Comparison of ENCODE assay signal across 1 cellular context in the genomic region with DNA sequence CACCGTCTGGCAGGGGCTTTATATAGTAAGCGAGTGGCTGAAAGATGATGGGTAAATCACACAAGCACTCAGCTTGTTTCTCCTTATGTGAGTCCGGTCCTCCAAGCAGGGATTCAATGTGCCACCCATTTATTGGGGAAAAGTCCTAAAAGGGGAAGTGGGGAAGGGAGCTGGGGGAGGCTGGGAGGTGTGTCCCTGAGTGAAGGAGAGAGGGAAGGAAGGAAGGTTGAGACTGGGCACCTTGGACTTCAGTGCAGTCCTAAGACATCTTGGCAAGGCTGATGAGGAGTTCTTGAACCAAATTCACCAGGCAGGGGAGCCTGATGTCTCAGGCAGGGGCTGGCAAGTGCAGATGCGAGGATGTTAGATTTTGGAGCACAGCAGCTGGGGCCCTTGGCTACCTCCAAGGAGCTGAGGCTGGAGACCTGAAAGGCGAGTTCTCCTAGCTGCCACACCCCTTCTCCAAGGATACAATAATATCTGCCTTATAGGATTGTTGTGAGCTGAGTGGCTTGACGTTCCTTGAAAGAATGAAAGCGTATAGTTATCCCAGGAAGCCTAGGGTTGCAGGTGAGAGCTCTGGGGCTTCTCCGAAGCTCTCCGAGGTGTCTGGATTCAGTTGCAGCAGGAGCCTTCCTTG.
TF ChIP-seq lines count a peak whose summit lies in the region.

No MANE protein-coding gene starts in this region.

TF ChIP-seq in GM23338, 12 proteins besides CTCF, POLR2A, EP300 and RAD21 (continued from another document):
- TF ChIP-seq, protein P1, sequence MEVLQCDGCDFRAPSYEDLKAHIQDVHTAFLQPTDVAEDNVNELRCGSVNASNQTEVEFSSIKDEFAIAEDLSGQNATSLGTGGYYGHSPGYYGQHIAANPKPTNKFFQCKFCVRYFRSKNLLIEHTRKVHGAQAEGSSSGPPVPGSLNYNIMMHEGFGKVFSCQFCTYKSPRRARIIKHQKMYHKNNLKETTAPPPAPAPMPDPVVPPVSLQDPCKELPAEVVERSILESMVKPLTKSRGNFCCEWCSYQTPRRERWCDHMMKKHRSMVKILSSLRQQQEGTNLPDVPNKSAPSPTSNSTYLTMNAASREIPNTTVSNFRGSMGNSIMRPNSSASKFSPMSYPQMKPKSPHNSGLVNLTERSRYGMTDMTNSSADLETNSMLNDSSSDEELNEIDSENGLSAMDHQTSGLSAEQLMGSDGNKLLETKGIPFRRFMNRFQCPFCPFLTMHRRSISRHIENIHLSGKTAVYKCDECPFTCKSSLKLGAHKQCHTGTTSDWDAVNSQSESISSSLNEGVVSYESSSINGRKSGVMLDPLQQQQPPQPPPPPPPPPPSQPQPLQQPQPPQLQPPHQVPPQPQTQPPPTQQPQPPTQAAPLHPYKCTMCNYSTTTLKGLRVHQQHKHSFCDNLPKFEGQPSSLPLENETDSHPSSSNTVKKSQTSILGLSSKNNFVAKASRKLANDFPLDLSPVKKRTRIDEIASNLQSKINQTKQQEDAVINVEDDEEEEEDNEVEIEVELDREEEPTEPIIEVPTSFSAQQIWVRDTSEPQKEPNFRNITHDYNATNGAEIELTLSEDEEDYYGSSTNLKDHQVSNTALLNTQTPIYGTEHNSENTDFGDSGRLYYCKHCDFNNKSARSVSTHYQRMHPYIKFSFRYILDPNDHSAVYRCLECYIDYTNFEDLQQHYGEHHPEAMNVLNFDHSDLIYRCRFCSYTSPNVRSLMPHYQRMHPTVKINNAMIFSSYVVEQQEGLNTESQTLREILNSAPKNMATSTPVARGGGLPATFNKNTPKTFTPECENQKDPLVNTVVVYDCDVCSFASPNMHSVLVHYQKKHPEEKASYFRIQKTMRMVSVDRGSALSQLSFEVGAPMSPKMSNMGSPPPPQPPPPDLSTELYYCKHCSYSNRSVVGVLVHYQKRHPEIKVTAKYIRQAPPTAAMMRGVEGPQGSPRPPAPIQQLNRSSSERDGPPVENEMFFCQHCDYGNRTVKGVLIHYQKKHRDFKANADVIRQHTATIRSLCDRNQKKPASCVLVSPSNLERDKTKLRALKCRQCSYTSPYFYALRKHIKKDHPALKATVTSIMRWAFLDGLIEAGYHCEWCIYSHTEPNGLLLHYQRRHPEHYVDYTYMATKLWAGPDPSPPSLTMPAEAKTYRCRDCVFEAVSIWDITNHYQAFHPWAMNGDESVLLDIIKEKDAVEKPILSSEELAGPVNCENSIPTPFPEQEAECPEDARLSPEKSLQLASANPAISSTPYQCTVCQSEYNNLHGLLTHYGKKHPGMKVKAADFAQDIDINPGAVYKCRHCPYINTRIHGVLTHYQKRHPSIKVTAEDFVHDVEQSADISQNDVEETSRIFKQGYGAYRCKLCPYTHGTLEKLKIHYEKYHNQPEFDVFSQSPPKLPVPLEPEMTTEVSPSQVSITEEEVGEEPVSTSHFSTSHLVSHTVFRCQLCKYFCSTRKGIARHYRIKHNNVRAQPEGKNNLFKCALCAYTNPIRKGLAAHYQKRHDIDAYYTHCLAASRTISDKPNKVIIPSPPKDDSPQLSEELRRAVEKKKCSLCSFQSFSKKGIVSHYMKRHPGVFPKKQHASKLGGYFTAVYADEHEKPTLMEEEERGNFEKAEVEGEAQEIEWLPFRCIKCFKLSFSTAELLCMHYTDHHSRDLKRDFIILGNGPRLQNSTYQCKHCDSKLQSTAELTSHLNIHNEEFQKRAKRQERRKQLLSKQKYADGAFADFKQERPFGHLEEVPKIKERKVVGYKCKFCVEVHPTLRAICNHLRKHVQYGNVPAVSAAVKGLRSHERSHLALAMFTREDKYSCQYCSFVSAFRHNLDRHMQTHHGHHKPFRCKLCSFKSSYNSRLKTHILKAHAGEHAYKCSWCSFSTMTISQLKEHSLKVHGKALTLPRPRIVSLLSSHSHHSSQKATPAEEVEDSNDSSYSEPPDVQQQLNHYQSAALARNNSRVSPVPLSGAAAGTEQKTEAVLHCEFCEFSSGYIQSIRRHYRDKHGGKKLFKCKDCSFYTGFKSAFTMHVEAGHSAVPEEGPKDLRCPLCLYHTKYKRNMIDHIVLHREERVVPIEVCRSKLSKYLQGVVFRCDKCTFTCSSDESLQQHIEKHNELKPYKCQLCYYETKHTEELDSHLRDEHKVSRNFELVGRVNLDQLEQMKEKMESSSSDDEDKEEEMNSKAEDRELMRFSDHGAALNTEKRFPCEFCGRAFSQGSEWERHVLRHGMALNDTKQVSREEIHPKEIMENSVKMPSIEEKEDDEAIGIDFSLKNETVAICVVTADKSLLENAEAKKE (CRISPR knock-in tag; IDR thresholded peaks at IDR 0.05), result no peak
- TF ChIP-seq EZH2phosphoT487 (IDR thresholded peaks at IDR 0.05; ENCODE audit: unreplicated experiment) (no peak), EZH2 (IDR thresholded peaks at IDR 0.05; ENCODE audit: low read depth, unreplicated experiment) (no peak), POLR2AphosphoS5 (IDR thresholded peaks at IDR 0.05; ENCODE audit: low read depth) (no peak), CREB1 (CRISPR knock-in tag; IDR thresholded peaks at IDR 0.05; ENCODE audit: low read depth) (no peak), ZNF331 (CRISPR knock-in tag; IDR thresholded peaks at IDR 0.05; ENCODE audit: low read depth) (no peak), JUNB (IDR thresholded peaks at IDR 0.05; ENCODE audit: unreplicated experiment) (no peak), STAT1 (IDR thresholded peaks at IDR 0.05; ENCODE audit: unreplicated experiment) (no peak), NANOG (IDR thresholded peaks at IDR 0.05; ENCODE audit: borderline replicate concordance) (no peak)
- TF ChIP-seq, protein P2, sequence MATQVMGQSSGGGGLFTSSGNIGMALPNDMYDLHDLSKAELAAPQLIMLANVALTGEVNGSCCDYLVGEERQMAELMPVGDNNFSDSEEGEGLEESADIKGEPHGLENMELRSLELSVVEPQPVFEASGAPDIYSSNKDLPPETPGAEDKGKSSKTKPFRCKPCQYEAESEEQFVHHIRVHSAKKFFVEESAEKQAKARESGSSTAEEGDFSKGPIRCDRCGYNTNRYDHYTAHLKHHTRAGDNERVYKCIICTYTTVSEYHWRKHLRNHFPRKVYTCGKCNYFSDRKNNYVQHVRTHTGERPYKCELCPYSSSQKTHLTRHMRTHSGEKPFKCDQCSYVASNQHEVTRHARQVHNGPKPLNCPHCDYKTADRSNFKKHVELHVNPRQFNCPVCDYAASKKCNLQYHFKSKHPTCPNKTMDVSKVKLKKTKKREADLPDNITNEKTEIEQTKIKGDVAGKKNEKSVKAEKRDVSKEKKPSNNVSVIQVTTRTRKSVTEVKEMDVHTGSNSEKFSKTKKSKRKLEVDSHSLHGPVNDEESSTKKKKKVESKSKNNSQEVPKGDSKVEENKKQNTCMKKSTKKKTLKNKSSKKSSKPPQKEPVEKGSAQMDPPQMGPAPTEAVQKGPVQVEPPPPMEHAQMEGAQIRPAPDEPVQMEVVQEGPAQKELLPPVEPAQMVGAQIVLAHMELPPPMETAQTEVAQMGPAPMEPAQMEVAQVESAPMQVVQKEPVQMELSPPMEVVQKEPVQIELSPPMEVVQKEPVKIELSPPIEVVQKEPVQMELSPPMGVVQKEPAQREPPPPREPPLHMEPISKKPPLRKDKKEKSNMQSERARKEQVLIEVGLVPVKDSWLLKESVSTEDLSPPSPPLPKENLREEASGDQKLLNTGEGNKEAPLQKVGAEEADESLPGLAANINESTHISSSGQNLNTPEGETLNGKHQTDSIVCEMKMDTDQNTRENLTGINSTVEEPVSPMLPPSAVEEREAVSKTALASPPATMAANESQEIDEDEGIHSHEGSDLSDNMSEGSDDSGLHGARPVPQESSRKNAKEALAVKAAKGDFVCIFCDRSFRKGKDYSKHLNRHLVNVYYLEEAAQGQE (IDR thresholded peaks at IDR 0.05; ENCODE audit: unreplicated experiment), result no peak
